ENCODE assay signal across 29 cellular contexts in the genomic region with DNA sequence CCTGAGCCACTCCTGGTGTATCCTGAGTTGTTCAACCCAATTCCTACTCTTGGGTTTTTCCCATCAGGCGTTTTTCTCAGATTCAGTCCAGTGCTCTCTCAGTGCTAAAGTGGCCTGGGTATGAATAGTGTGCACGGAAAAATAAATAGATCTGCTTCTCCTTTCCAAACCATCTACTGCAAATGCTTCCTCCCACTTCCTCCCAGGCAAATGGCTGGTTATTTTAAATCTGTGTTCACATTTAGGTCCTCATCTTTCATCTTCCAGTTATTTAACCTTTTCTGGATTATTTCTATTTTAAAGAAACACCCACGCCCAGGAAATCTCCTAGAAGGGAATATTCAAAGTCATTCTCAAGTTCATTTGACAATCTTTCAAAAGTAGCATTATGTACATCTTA.
"Had no signal": no experiment of that assay in that cellular context is flagged by ENCODE, and none has a peak within 500 bp of the region (broad histone marks: within the 10 kb centered on the region; RNA-seq: fewer than 3 reads in every experiment).

No MANE protein-coding gene starts in this region.

- H3K9me3 Mint-ChIP-seq: activated CD4-positive, alpha-beta memory T cell treated with anti-CD3 and anti-CD28 coated beads, Interleukin-2, amount 10 ng/mL, durations not matched to agents 7 days and 5 days; activated T-cell treated with anti-CD3 and anti-CD28 coated beads, Interleukin-2, amount 50 U/mL, for 24 hours; activated T-helper 17 cell treated with anti-CD3 and anti-CD28 coated beads, Interleukin-2, amount 50 U/mL, for 72 hours; effector memory CD8-positive, alpha-beta T cell; naive thymus-derived CD8-positive, alpha-beta T cell had no signal

- H3K4me3 Mint-ChIP-seq: activated CD4-positive, alpha-beta memory T cell treated with anti-CD3 and anti-CD28 coated beads, Interleukin-2, amount 10 ng/mL, durations not matched to agents 7 days and 5 days; activated CD4-positive, alpha-beta T cell treated with anti-CD3 and anti-CD28 coated beads, Interleukin-2, amount 10 ng/mL, durations not matched to agents 24 days and 14 days; activated T-cell treated with anti-CD3 and anti-CD28 coated beads, Interleukin-2, amount 50 U/mL, for 24 hours; activated T-helper 17 cell treated with anti-CD3 and anti-CD28 coated beads, Interleukin-2, amount 50 U/mL, for 72 hours; effector memory CD8-positive, alpha-beta T cell; mesothelial cell of epicardium; naive thymus-derived CD8-positive, alpha-beta T cell; neural crest cell; type B pancreatic cell had no signal

- H3K9me3 ChIP-seq: gastrocnemius medialis, pancreas, prostate gland, right atrium auricular region, spleen, thoracic aorta, uterus had no signal

- H3K36me3 ChIP-seq: gastrocnemius medialis, pancreas, prostate gland, right atrium auricular region, spleen, thoracic aorta, uterus, WERI-Rb-1 had no signal

- DNase-seq: activated CD4-positive, alpha-beta memory T cell treated with anti-CD3 and anti-CD28 coated beads, Interleukin-2, amount 10 ng/mL, durations not matched to agents 7 days and 5 days; activated CD4-positive, alpha-beta T cell treated with anti-CD3 and anti-CD28 coated beads, Interleukin-2, amount 10 ng/mL, durations not matched to agents 24 days and 14 days; activated CD4-positive, CD25-positive, alpha-beta regulatory T cell treated with anti-CD3 and anti-CD28 coated beads, Interleukin-2, amount 50 U/mL, for 72 hours; activated CD8-positive, alpha-beta memory T cell treated with anti-CD3 and anti-CD28 coated beads, Interleukin-2, amount 50 U/mL, for 48 hours; activated gamma-delta T cell treated with Interleukin-2 at 50 U/mL for 16 hours; activated naive CD4-positive, alpha-beta T cell treated with anti-CD3 and anti-CD28 coated beads, Interleukin-2, amount 50 U/mL, for 16 hours; activated T-cell treated with anti-CD3 and anti-CD28 coated beads, Interleukin-2, amount 50 U/mL, for 24 hours; amygdala; cortex of kidney; effector memory CD8-positive, alpha-beta T cell; erythroblast; gastrocnemius medialis; glutamatergic neuron; islet precursor cell; left cardiac atrium; naive thymus-derived CD8-positive, alpha-beta T cell; pancreas; spleen; stimulated activated naive CD8-positive, alpha-beta T cell treated with anti-CD3 and anti-CD28 coated beads, Interleukin-15, Interleukin-2, amounts not matched to agents 100 U/mL and 50 U/mL, for 24 hours; T-helper 9 cell; uterus; WERI-Rb-1 had no signal

- H3K27me3 Mint-ChIP-seq: activated CD4-positive, alpha-beta T cell treated with anti-CD3 and anti-CD28 coated beads, Interleukin-2, amount 10 ng/mL, durations not matched to agents 24 days and 14 days; activated T-cell treated with anti-CD3 and anti-CD28 coated beads, Interleukin-2, amount 50 U/mL, for 24 hours had no signal

- H3K27ac ChIP-seq: pancreas, prostate gland, right atrium auricular region, spleen, thoracic aorta, uterus, WERI-Rb-1 had no signal

- H3K27ac Mint-ChIP-seq: activated CD4-positive, alpha-beta memory T cell treated with anti-CD3 and anti-CD28 coated beads, Interleukin-2, amount 10 ng/mL, durations not matched to agents 7 days and 5 days; activated CD4-positive, alpha-beta T cell treated with anti-CD3 and anti-CD28 coated beads, Interleukin-2, amount 10 ng/mL, durations not matched to agents 24 days and 14 days; activated T-cell treated with anti-CD3 and anti-CD28 coated beads, Interleukin-2, amount 50 U/mL, for 24 hours; activated T-helper 17 cell treated with anti-CD3 and anti-CD28 coated beads, Interleukin-2, amount 50 U/mL, for 72 hours; effector memory CD8-positive, alpha-beta T cell; mesothelial cell of epicardium; naive thymus-derived CD8-positive, alpha-beta T cell; type B pancreatic cell had no signal

- H3K4me1 ChIP-seq: pancreas, prostate gland, right atrium auricular region, spleen, uterus had no signal

- H3K4me1 Mint-ChIP-seq: activated CD4-positive, alpha-beta memory T cell treated with anti-CD3 and anti-CD28 coated beads, Interleukin-2, amount 10 ng/mL, durations not matched to agents 7 days and 5 days; activated CD4-positive, alpha-beta T cell treated with anti-CD3 and anti-CD28 coated beads, Interleukin-2, amount 10 ng/mL, durations not matched to agents 24 days and 14 days; activated T-helper 17 cell treated with anti-CD3 and anti-CD28 coated beads, Interleukin-2, amount 50 U/mL, for 72 hours; mesothelial cell of epicardium; naive thymus-derived CD8-positive, alpha-beta T cell; neural crest cell had no signal

- H3K27me3 ChIP-seq: gastrocnemius medialis, pancreas, right atrium auricular region, spleen, uterus had no signal

- ATAC-seq: effector memory CD8-positive, alpha-beta T cell; left cardiac atrium; naive thymus-derived CD8-positive, alpha-beta T cell; pancreas; stimulated activated naive CD8-positive, alpha-beta T cell treated with anti-CD3 and anti-CD28 coated beads, Interleukin-15, Interleukin-2, amounts not matched to agents 100 U/mL and 50 U/mL, for 24 hours had no signal

- H3K4me3 ChIP-seq: gastrocnemius medialis, pancreas, prostate gland, right atrium auricular region, spleen, thoracic aorta, uterus had no signal

- H3K36me3 Mint-ChIP-seq: mesothelial cell of epicardium, type B pancreatic cell had no signal
